In genomic region chr5:178667109-178667508, GRCh38 we compare ENCODE assay signal across 19 cellular contexts. TPM values are rescaled to one million over a fixed set of nuclear protein-coding genes. Genes with fewer than 3 reads are reported as not detected.
DNase-seq lines count a peak whose midpoint lies in the region; ATAC-seq and TF ChIP-seq lines count a peak whose summit lies in the region.
"Had no signal": no experiment of that assay in that cellular context is flagged by ENCODE, and none has a peak within 500 bp of the region (broad histone marks: within the 10 kb centered on the region; RNA-seq: fewer than 3 reads in every experiment).

No MANE protein-coding gene starts in this region.

- intact Hi-C loops in vagina (cut with DNase I), result no loop called here

- H3K9me3 ChIP-seq in BLaER1 (peaks cover 15% of the 10 kb centered on the region), vagina (no peaks in the 10 kb centered on the region)

- H3K36me3 ChIP-seq in BLaER1, result no peaks in the 10 kb centered on the region
- H3K36me3 ChIP-seq in GM23338 (ENCODE audit: insufficient read depth), result no peaks in the 10 kb centered on the region
- H3K36me3 ChIP-seq in vagina, result no peaks in the 10 kb centered on the region

- no peak overlapping the region for H3K9ac ChIP-seq in BLaER1

- H3K4me3 Mint-ChIP-seq in GM23338 (no peak overlapping the region), mesothelial cell of epicardium (no peak overlapping the region)
- no peak overlapping the region for H3K4me3 Mint-ChIP-seq in activated CD4-positive, alpha-beta T cell treated with anti-CD3 and anti-CD28 coated beads, Interleukin-2, amount 10 ng/mL, durations not matched to agents 7 days and 5 days
- H3K4me3 Mint-ChIP-seq: CD4-positive, CD25-positive, alpha-beta regulatory T cell; HFFc6 had no signal

- H3K27ac Mint-ChIP-seq in GM23338 (no peak overlapping the region), mesothelial cell of epicardium (peak overlapping the region; percentile 87)
- no peak overlapping the region for H3K27ac Mint-ChIP-seq in activated CD4-positive, alpha-beta T cell treated with anti-CD3 and anti-CD28 coated beads, Interleukin-2, amount 10 ng/mL, durations not matched to agents 7 days and 5 days
- H3K27ac Mint-ChIP-seq: CD4-positive, CD25-positive, alpha-beta regulatory T cell; HFFc6 had no signal

- peak overlapping the region; percentile 77 for H3K4me2 ChIP-seq in BLaER1
- no peak overlapping the region for H3K4me2 ChIP-seq in GM23338
- H3K4me2 ChIP-seq: A549, PC-9 had no signal

- H3K27me3 ChIP-seq in BLaER1 (no peaks in the 10 kb centered on the region), GM23338 (ENCODE audit: insufficient read depth) (no peaks in the 10 kb centered on the region), vagina (no peaks in the 10 kb centered on the region)

- no peaks in the 10 kb centered on the region for H3K4me1 Mint-ChIP-seq in GM23338
- H3K4me1 Mint-ChIP-seq in mesothelial cell of epicardium, result peaks cover 7% of the 10 kb centered on the region
- H3K4me1 Mint-ChIP-seq in activated CD4-positive, alpha-beta T cell treated with anti-CD3 and anti-CD28 coated beads, Interleukin-2, amount 10 ng/mL, durations not matched to agents 7 days and 5 days, result no peaks in the 10 kb centered on the region
- H3K4me1 Mint-ChIP-seq: CD4-positive, CD25-positive, alpha-beta regulatory T cell had no signal

- POLR2A ChIA-PET in activated CD4-positive, alpha-beta T cell treated with anti-CD3 and anti-CD28 coated beads, Interleukin-2, amount 10 ng/mL, durations not matched to agents 7 days and 5 days (lab: Charles Lee), result no interaction called here

- H3K27me3 Mint-ChIP-seq in GM23338 (ENCODE audit: insufficient read depth, low read depth, poor library complexity) (peaks cover 5% of the 10 kb centered on the region), mesothelial cell of epicardium (ENCODE audit: low read depth) (no peaks in the 10 kb centered on the region)
- no peaks in the 10 kb centered on the region for H3K27me3 Mint-ChIP-seq in activated CD4-positive, alpha-beta T cell treated with anti-CD3 and anti-CD28 coated beads, Interleukin-2, amount 10 ng/mL, durations not matched to agents 7 days and 5 days
- H3K27me3 Mint-ChIP-seq: CD4-positive, CD25-positive, alpha-beta regulatory T cell had no signal

- H3K27ac ChIP-seq in BLaER1, result no peak overlapping the region
- no peak overlapping the region for H3K27ac ChIP-seq in GM23338 (ENCODE audit: low read depth)
- H3K27ac ChIP-seq in vagina, result no peak overlapping the region
- H3K27ac ChIP-seq: A549, PC-9 had no signal

- no peak for ATAC-seq in GM23338
- ATAC-seq: A549, Right ventricle myocardium inferior had no signal

- peaks cover 68% of the 10 kb centered on the region for H3K9me3 Mint-ChIP-seq in GM23338
- H3K9me3 Mint-ChIP-seq in mesothelial cell of epicardium, result peaks cover 56% of the 10 kb centered on the region
- H3K9me3 Mint-ChIP-seq in activated CD4-positive, alpha-beta T cell treated with anti-CD3 and anti-CD28 coated beads, Interleukin-2, amount 10 ng/mL, durations not matched to agents 7 days and 5 days, result peaks cover 4% of the 10 kb centered on the region

- peak overlapping the region; percentile 32; the same call in 1 of the 2 replicates for H2AFZ ChIP-seq in GM23338
- H2AFZ ChIP-seq: PC-9 had no signal

- CTCF ChIA-PET in activated CD4-positive, alpha-beta T cell treated with anti-CD3 and anti-CD28 coated beads, Interleukin-2, amount 10 ng/mL, durations not matched to agents 7 days and 5 days (lab: Charles Lee), result no interaction called here

- TF ChIP-seq POLR2A in vagina (IDR thresholded peaks at IDR 0.05), result no peak

- no peak for TF ChIP-seq CTCF in GM23338 (conservative IDR thresholded peaks at IDR 0.05; ENCODE audit: low read depth in 2 of 2)
- TF ChIP-seq CTCF in mesothelial cell of epicardium (IDR thresholded peaks at IDR 0.05; ENCODE audit: unreplicated experiment), result no peak
- TF ChIP-seq CTCF in vagina (IDR thresholded peaks at IDR 0.05), result no peak

- no peaks in the 10 kb centered on the region for H3F3A ChIP-seq in GM23338 (replicated peaks; ENCODE audit: low read depth)

- H3K36me3 Mint-ChIP-seq in GM23338 (ENCODE audit: low read depth) (peaks cover 19% of the 10 kb centered on the region), mesothelial cell of epicardium (peaks cover 23% of the 10 kb centered on the region)
- no peaks in the 10 kb centered on the region for H3K36me3 Mint-ChIP-seq in activated CD4-positive, alpha-beta T cell treated with anti-CD3 and anti-CD28 coated beads, Interleukin-2, amount 10 ng/mL, durations not matched to agents 7 days and 5 days (ENCODE audit: low read depth)
- H3K36me3 Mint-ChIP-seq: CD4-positive, CD25-positive, alpha-beta regulatory T cell had no signal

- no peak overlapping the region for H3K4me3 ChIP-seq in BLaER1
- no peak overlapping the region for H3K4me3 ChIP-seq in GM23338
- no peak overlapping the region for H3K4me3 ChIP-seq in vagina
- H3K4me3 ChIP-seq: A549, PC-9 had no signal

- H4K20me1 ChIP-seq in BLaER1 (no peaks in the 10 kb centered on the region), GM23338 (replicated peaks; ENCODE audit: insufficient read depth) (no peaks in the 10 kb centered on the region)

- H3K4me1 ChIP-seq in BLaER1 (peaks cover 18% of the 10 kb centered on the region), GM23338 (ENCODE audit: insufficient read depth) (no peaks in the 10 kb centered on the region), vagina (no peaks in the 10 kb centered on the region)
- H3K4me1 ChIP-seq: A549 had no signal

- H3K9me2 ChIP-seq in GM23338 (ENCODE audit: insufficient read depth), result no peaks in the 10 kb centered on the region

- peak; percentile 33 for DNase-seq in GM23338 (ENCODE audit: low spot score)
- peak; percentile 8 for DNase-seq in foreskin melanocyte
- peak; percentile 33 to 62 for DNase-seq in mesothelial cell of epicardium (ENCODE audit: low spot score in 2 of 2, unreplicated experiment in 2 of 2)
- DNase-seq in T-helper 2 cell, result no peak
- no peak for DNase-seq in activated CD4-positive, alpha-beta T cell treated with anti-CD3 and anti-CD28 coated beads, Interleukin-2, amount 10 ng/mL, durations not matched to agents 7 days and 5 days
- DNase-seq in vagina (ENCODE audit: extremely low spot score in 2 of 2), result no peak
- no peak for DNase-seq in stimulated activated CD4-positive, alpha-beta T cell treated with anti-CD3 and anti-CD28 coated beads, Interleukin-4, amount 100 ng/mL, for 1 hour
- DNase-seq: CD4-positive, CD25-positive, alpha-beta regulatory T cell; DMS79; GF-D8; HFFc6; KBM-7; NCI-H1092 treated with DMSO at 0.1 percent for 48 hours; NCI-H187; NCI-H446; PC-9 had no signal

- H3K79me2 ChIP-seq in GM23338 (replicated peaks; ENCODE audit: insufficient read depth), result no peaks in the 10 kb centered on the region

TF ChIP-seq in GM23338, 12 proteins besides CTCF, POLR2A, EP300 and RAD21 (continues in another document):
- TF ChIP-seq CREB1 (CRISPR knock-in tag; IDR thresholded peaks at IDR 0.05; ENCODE audit: low read depth), result no peak
- TF ChIP-seq JUNB (IDR thresholded peaks at IDR 0.05; ENCODE audit: unreplicated experiment), result no peak
- TF ChIP-seq ETS1 (IDR thresholded peaks at IDR 0.05), result no peak
- no peak for TF ChIP-seq STAT1 (IDR thresholded peaks at IDR 0.05; ENCODE audit: unreplicated experiment)
- no peak for TF ChIP-seq ZNF114 (CRISPR knock-in tag; IDR thresholded peaks at IDR 0.05)
- no peak for TF ChIP-seq POLR2AphosphoS5 (IDR thresholded peaks at IDR 0.05; ENCODE audit: low read depth)
- TF ChIP-seq NANOG (IDR thresholded peaks at IDR 0.05; ENCODE audit: borderline replicate concordance), result no peak
- TF ChIP-seq EZH2phosphoT487 (IDR thresholded peaks at IDR 0.05; ENCODE audit: unreplicated experiment), result no peak
- TF ChIP-seq EZH2 (IDR thresholded peaks at IDR 0.05; ENCODE audit: low read depth, unreplicated experiment), result no peak
- TF ChIP-seq ZNF331 (CRISPR knock-in tag; IDR thresholded peaks at IDR 0.05; ENCODE audit: low read depth), result no peak
- TF ChIP-seq, protein P1, sequence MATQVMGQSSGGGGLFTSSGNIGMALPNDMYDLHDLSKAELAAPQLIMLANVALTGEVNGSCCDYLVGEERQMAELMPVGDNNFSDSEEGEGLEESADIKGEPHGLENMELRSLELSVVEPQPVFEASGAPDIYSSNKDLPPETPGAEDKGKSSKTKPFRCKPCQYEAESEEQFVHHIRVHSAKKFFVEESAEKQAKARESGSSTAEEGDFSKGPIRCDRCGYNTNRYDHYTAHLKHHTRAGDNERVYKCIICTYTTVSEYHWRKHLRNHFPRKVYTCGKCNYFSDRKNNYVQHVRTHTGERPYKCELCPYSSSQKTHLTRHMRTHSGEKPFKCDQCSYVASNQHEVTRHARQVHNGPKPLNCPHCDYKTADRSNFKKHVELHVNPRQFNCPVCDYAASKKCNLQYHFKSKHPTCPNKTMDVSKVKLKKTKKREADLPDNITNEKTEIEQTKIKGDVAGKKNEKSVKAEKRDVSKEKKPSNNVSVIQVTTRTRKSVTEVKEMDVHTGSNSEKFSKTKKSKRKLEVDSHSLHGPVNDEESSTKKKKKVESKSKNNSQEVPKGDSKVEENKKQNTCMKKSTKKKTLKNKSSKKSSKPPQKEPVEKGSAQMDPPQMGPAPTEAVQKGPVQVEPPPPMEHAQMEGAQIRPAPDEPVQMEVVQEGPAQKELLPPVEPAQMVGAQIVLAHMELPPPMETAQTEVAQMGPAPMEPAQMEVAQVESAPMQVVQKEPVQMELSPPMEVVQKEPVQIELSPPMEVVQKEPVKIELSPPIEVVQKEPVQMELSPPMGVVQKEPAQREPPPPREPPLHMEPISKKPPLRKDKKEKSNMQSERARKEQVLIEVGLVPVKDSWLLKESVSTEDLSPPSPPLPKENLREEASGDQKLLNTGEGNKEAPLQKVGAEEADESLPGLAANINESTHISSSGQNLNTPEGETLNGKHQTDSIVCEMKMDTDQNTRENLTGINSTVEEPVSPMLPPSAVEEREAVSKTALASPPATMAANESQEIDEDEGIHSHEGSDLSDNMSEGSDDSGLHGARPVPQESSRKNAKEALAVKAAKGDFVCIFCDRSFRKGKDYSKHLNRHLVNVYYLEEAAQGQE (IDR thresholded peaks at IDR 0.05; ENCODE audit: unreplicated experiment), result no peak

RNA-seq across cellular contexts. Expression of gene CLK4, which starts 40.3 kb away (rescaled TPM):
- total RNA-seq in GM23338 (2014; rRNA removed; shearing (Covaris generic)), result 9.9 and 15.3 TPM in 2 replicates
- 9.6 and 18.1 TPM in 2 replicates for polyA plus RNA-seq in GM23338 (2016; fragmentation: Nextera tagmentation; extraction: Ambion mirVana)
- total RNA-seq in mesothelial cell of epicardium (42.1 to 43.5 TPM (median 42.9 TPM) in 3 replicates), vagina (31.9 TPM)
- 10 to 100 TPM; 34.3 to 38.0 TPM for total RNA-seq in activated CD4-positive, alpha-beta T cell treated with anti-CD3 and anti-CD28 coated beads, Interleukin-2, amount 10 ng/mL, durations not matched to agents 7 days and 5 days

Comparison
In these comparisons a context has a peak if more than half of its experiments do, and no peak if none do; other contexts are left out.
1. DNase-seq: peak in GM23338 (single experiment), foreskin melanocyte (single experiment) and mesothelial cell of epicardium (2 of 2); none in T-helper 2 cell (0 of 5), activated CD4-positive, alpha-beta T cell treated with anti-CD3 and anti-CD28 coated beads, Interleukin-2, amount 10 ng/mL, durations not matched to agents 7 days and 5 days (single experiment), vagina (0 of 2) and stimulated activated CD4-positive, alpha-beta T cell treated with anti-CD3 and anti-CD28 coated beads, Interleukin-4, amount 100 ng/mL, for 1 hour (single experiment).